In genomic region chr10:45408421-45409319, GRCh38 we compare ENCODE assay signal across 1 cellular context.
TF ChIP-seq lines count a peak whose summit lies in the region.

No MANE protein-coding gene starts in this region.

TF ChIP-seq in K562, 482 proteins besides CTCF, POLR2A, EP300 and RAD21 (continued from another document and continues in another):
- TF ChIP-seq ZBTB9 (CRISPR knock-in tag; IDR thresholded peaks at IDR 0.05) (peak; percentile 24; the same call in 1 of the 2 replicates), POLR2H (tag; IDR thresholded peaks at IDR 0.05; ENCODE audit: low read depth) (peak; percentile 21; the same call in 1 of the 2 replicates), C11orf30 (IDR thresholded peaks at IDR 0.05; ENCODE audit: low read depth) (peak; percentile 68), ZNF239 (CRISPR knock-in tag; IDR thresholded peaks at IDR 0.05) (0 out of 2 replicates have a peak, but pooled peaks have one; percentile 31), PATZ1 (CRISPR knock-in tag; IDR thresholded peaks at IDR 0.05; ENCODE audit: borderline replicate concordance) (0 out of 2 replicates have a peak, but pooled peaks have one; percentile 63), PBX2 (CRISPR knock-in tag; IDR thresholded peaks at IDR 0.05; ENCODE audit: low read depth) (no peak), PBX2 (tag; conservative IDR thresholded peaks at IDR 0.05; ENCODE audit: low read depth) (peak; percentile 44), NFYB (IDR thresholded peaks at IDR 0.05; ENCODE audit: extremely low read depth, insufficient read length) (peak; percentile 37), NR4A1 (CRISPR knock-in tag; IDR thresholded peaks at IDR 0.05) (no peak), NR4A1 (tag; IDR thresholded peaks at IDR 0.05) (peak; percentile 79; the same call in 1 of the 2 replicates), PKNOX1 (IDR thresholded peaks at IDR 0.05) (0 out of 2 replicates have a peak, but pooled peaks have one; percentile 42), ILK (tag; IDR thresholded peaks at IDR 0.05; ENCODE audit: borderline replicate concordance, low read depth) (no peak), BCOR (IDR thresholded peaks at IDR 0.05) (no peak), TCFL5 (CRISPR knock-in tag; conservative IDR thresholded peaks at IDR 0.05) (no peak), FOXK2 (conservative IDR thresholded peaks at IDR 0.05 in 1 of 2, IDR thresholded peaks at IDR 0.05 in 1 of 2; ENCODE audit: low read depth in 2 of 2) (no peak), RCOR1 (IDR thresholded peaks at IDR 0.05; ENCODE audit: borderline replicate concordance in 1 of 2, low read depth in 2 of 2, low read length in 2 of 2) (0 out of 4 replicates have a peak, but pooled peaks of 1 of the 2 experiments have one; percentile 23), ZNF668 (CRISPR knock-in tag; IDR thresholded peaks at IDR 0.05) (peak; percentile 54; the same call in 1 of the 2 replicates), MEIS2 (IDR thresholded peaks at IDR 0.05; ENCODE audit: partially characterized antibody) (peak; percentile 34), ZNF318 (IDR thresholded peaks at IDR 0.05; ENCODE audit: borderline replicate concordance in 1 of 2, low read depth in 1 of 2) (no peak), KDM5B (IDR thresholded peaks at IDR 0.05; ENCODE audit: insufficient replicate concordance, low read depth, low read length) (peak; percentile 8), TEAD1 (CRISPR knock-in tag; IDR thresholded peaks at IDR 0.05) (peak in 1 of 2 experiments; percentile 7; a peak in 1 of 4 replicates), ARID2 (IDR thresholded peaks at IDR 0.05) (no peak), ZNF592 (IDR thresholded peaks at IDR 0.05) (peak; percentile 13; the same call in 1 of the 2 replicates), FOXA3 (CRISPR knock-in tag; conservative IDR thresholded peaks at IDR 0.05 in 1 of 2, IDR thresholded peaks at IDR 0.05 in 1 of 2) (peak; percentile 17 to 48; a peak in 1 of 4 replicates), NFIX (CRISPR knock-in tag; IDR thresholded peaks at IDR 0.05; ENCODE audit: low read depth) (no peak), MCM2 (IDR thresholded peaks at IDR 0.05; ENCODE audit: low read depth) (no peak), ZKSCAN1 (IDR thresholded peaks at IDR 0.05; ENCODE audit: low read depth, low read length) (peak; percentile 96)
- TF ChIP-seq, protein P1, sequence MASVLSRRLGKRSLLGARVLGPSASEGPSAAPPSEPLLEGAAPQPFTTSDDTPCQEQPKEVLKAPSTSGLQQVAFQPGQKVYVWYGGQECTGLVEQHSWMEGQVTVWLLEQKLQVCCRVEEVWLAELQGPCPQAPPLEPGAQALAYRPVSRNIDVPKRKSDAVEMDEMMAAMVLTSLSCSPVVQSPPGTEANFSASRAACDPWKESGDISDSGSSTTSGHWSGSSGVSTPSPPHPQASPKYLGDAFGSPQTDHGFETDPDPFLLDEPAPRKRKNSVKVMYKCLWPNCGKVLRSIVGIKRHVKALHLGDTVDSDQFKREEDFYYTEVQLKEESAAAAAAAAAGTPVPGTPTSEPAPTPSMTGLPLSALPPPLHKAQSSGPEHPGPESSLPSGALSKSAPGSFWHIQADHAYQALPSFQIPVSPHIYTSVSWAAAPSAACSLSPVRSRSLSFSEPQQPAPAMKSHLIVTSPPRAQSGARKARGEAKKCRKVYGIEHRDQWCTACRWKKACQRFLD (CRISPR knock-in tag; IDR thresholded peaks at IDR 0.05), result 0 out of 2 replicates have a peak, but pooled peaks have one; percentile 33
- TF ChIP-seq, protein P2, sequence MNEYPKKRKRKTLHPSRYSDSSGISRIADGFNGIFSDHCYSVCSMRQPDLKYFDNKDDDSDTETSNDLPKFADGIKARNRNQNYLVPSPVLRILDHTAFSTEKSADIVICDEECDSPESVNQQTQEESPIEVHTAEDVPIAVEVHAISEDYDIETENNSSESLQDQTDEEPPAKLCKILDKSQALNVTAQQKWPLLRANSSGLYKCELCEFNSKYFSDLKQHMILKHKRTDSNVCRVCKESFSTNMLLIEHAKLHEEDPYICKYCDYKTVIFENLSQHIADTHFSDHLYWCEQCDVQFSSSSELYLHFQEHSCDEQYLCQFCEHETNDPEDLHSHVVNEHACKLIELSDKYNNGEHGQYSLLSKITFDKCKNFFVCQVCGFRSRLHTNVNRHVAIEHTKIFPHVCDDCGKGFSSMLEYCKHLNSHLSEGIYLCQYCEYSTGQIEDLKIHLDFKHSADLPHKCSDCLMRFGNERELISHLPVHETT (CRISPR knock-in tag; conservative IDR thresholded peaks at IDR 0.05 in 1 of 2, IDR thresholded peaks at IDR 0.05 in 1 of 2), result 0 out of 4 replicates have a peak, but pooled peaks of 1 of the 2 experiments have one; percentile 15
